ENCODE assay signal across 1 cellular context in the genomic region with DNA sequence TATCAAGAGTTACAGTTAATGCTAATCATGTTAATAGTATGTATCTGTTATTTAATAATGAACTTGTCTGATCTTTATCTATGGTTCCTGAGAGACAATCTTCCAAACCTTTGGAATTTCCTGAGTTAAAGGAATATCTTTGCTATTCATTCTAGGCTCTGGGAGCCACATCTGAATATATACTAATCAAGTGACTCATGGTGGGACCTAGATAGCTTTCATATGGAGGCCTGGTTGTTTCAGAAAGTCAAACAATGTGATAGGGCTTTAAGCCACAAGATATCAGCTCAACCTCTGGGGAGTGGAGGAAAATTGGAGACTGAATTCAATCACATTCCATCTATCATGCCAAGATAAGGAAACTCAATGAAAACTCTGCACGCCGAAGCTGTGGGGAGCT.
TF ChIP-seq lines count a peak whose summit lies in the region.

No MANE protein-coding gene starts in this region.

TF ChIP-seq in SK-N-SH treated with all-trans-retinoic acid at 6 μM for 48 hours, 23 proteins besides CTCF, POLR2A, EP300 and RAD21 (continued from another document):
- no peak for TF ChIP-seq PATZ1 (CRISPR knock-in tag; IDR thresholded peaks at IDR 0.05; ENCODE audit: borderline replicate concordance)
- no peak for TF ChIP-seq SNAI2 (CRISPR knock-in tag; IDR thresholded peaks at IDR 0.05)
TF ChIP-seq in SK-N-SH treated with all-trans-retinoic acid at 6 μM for 48 hours: peak in this region for 0.
